In genomic region chr13:43185206-43185605, GRCh38 we compare ENCODE assay signal across 31 cellular contexts.
"Had no signal": no experiment of that assay in that cellular context is flagged by ENCODE, and none has a peak within 500 bp of the region (broad histone marks: within the 10 kb centered on the region; RNA-seq: fewer than 3 reads in every experiment).

No MANE protein-coding gene starts in this region.

- ATAC-seq: activated CD4-positive, CD25-positive, alpha-beta regulatory T cell treated with anti-CD3 and anti-CD28 coated beads, Interleukin-2, amount 50 U/mL, for 24 hours; right lobe of liver; stimulated activated effector memory CD8-positive, alpha-beta T cell treated with anti-CD3 and anti-CD28 coated beads, Interleukin-12 subunit alpha, Interleukin-12 subunit beta, amount 100 ng/mL, for 72 hours; upper lobe of right lung had no signal

- H3K27me3 ChIP-seq: adrenal gland, cardiac muscle cell, colonic mucosa, neutrophil, right lobe of liver, upper lobe of right lung had no signal

- H3K36me3 Mint-ChIP-seq: activated naive CD8-positive, alpha-beta T cell treated with anti-CD3 and anti-CD28 coated beads for 36 hours; brain; naive B cell; stimulated activated effector memory CD8-positive, alpha-beta T cell treated with anti-CD3 and anti-CD28 coated beads, Interleukin-12 subunit alpha, Interleukin-12 subunit beta, amount 100 ng/mL, for 72 hours had no signal

- DNase-seq: activated CD4-positive, alpha-beta T cell treated with anti-CD3 and anti-CD28 coated beads for 48 hours; activated CD4-positive, alpha-beta T cell treated with anti-CD3 and anti-CD28 coated beads, Interleukin-2, amount 50 U/mL, for 48 hours; activated CD8-positive, alpha-beta memory T cell treated with anti-CD3 and anti-CD28 coated beads for 24 hours; activated effector memory CD4-positive, alpha-beta T cell treated with Interleukin-2 at 50 U/mL for 16 hours; activated naive CD4-positive, alpha-beta T cell treated with Interleukin-2 at 50 U/mL for 16 hours; activated naive CD8-positive, alpha-beta T cell treated with anti-CD3 and anti-CD28 coated beads for 36 hours; adrenal gland; aorta; cerebellar nuclear complex; colonic mucosa; effector CD8-positive, alpha-beta T cell; glutamatergic neuron; islet precursor cell; left ventricle myocardium inferior; naive B cell; nephron progenitor cell; right lobe of liver; stimulated activated CD4-positive, alpha-beta T cell treated with anti-CD3 and anti-CD28 coated beads, Interleukin-4, amount 100 ng/mL, for 24 hours; substantia nigra; T1000; upper lobe of right lung; WERI-Rb-1 had no signal

- H3K27ac ChIP-seq: adrenal gland, cardiac muscle cell, colonic mucosa, epithelial cell of prostate, left ventricle myocardium inferior, neutrophil, right lobe of liver, skin epidermis, upper lobe of right lung, WERI-Rb-1 had no signal

- H3K4me3 Mint-ChIP-seq: activated naive CD8-positive, alpha-beta T cell treated with anti-CD3 and anti-CD28 coated beads for 36 hours; brain; naive B cell; nephron progenitor cell; stimulated activated effector memory CD8-positive, alpha-beta T cell treated with anti-CD3 and anti-CD28 coated beads, Interleukin-12 subunit alpha, Interleukin-12 subunit beta, amount 100 ng/mL, for 72 hours; stimulated activated naive CD8-positive, alpha-beta T cell treated with anti-CD3 and anti-CD28 coated beads, Interleukin-15, Interleukin-2, amounts not matched to agents 100 ng/mL and 50 ng/mL, for 24 hours had no signal

- H3K9me3 ChIP-seq: adrenal gland, colonic mucosa, left ventricle myocardium inferior, neutrophil, right lobe of liver, upper lobe of right lung had no signal

- H3K9me3 Mint-ChIP-seq: nephron progenitor cell; stimulated activated effector memory CD8-positive, alpha-beta T cell treated with anti-CD3 and anti-CD28 coated beads, Interleukin-12 subunit alpha, Interleukin-12 subunit beta, amount 100 ng/mL, for 72 hours; stimulated activated naive CD8-positive, alpha-beta T cell treated with anti-CD3 and anti-CD28 coated beads, Interleukin-15, Interleukin-2, amounts not matched to agents 100 ng/mL and 50 ng/mL, for 24 hours had no signal

- H3K4me1 Mint-ChIP-seq: activated naive CD8-positive, alpha-beta T cell treated with anti-CD3 and anti-CD28 coated beads for 36 hours; brain; naive B cell; stimulated activated effector memory CD8-positive, alpha-beta T cell treated with anti-CD3 and anti-CD28 coated beads, Interleukin-12 subunit alpha, Interleukin-12 subunit beta, amount 100 ng/mL, for 72 hours had no signal

- H3K4me3 ChIP-seq: adrenal gland, cardiac muscle cell, colonic mucosa, left ventricle myocardium inferior, lung, right lobe of liver, skin epidermis, upper lobe of right lung had no signal

- H3K27ac Mint-ChIP-seq: activated naive CD8-positive, alpha-beta T cell treated with anti-CD3 and anti-CD28 coated beads for 36 hours; brain; naive B cell; nephron progenitor cell; stimulated activated effector memory CD8-positive, alpha-beta T cell treated with anti-CD3 and anti-CD28 coated beads, Interleukin-12 subunit alpha, Interleukin-12 subunit beta, amount 100 ng/mL, for 72 hours; stimulated activated naive CD8-positive, alpha-beta T cell treated with anti-CD3 and anti-CD28 coated beads, Interleukin-15, Interleukin-2, amounts not matched to agents 100 ng/mL and 50 ng/mL, for 24 hours had no signal

- H3K4me1 ChIP-seq: adrenal gland, colonic mucosa, left ventricle myocardium inferior, right lobe of liver, upper lobe of right lung had no signal

- H3K36me3 ChIP-seq: adrenal gland, cardiac muscle cell, colonic mucosa, left ventricle myocardium inferior, neutrophil, right lobe of liver, upper lobe of right lung, WERI-Rb-1 had no signal

- H3K27me3 Mint-ChIP-seq: brain; naive B cell; stimulated activated naive CD8-positive, alpha-beta T cell treated with anti-CD3 and anti-CD28 coated beads, Interleukin-15, Interleukin-2, amounts not matched to agents 100 ng/mL and 50 ng/mL, for 24 hours had no signal
